Comparison of ENCODE assay signal across 1 cellular context in genomic region chr19:2419754-2420153, GRCh38.
TF ChIP-seq lines count a peak whose summit lies in the region.

No MANE protein-coding gene starts in this region.

TF ChIP-seq in HepG2, 621 proteins besides CTCF, POLR2A, EP300 and RAD21:
- TF ChIP-seq ZNF776 (CRISPR knock-in tag; IDR thresholded peaks at IDR 0.05), result 0 out of 2 replicates have a peak, but pooled peaks have one; percentile 26
- no peak for TF ChIP-seq GATAD1 (CRISPR knock-in tag; IDR thresholded peaks at IDR 0.05)
- no peak for TF ChIP-seq KMT2A (CRISPR knock-in tag; IDR thresholded peaks at IDR 0.05)
